9 cellular contexts compared by ENCODE assay signal in the genomic region with DNA sequence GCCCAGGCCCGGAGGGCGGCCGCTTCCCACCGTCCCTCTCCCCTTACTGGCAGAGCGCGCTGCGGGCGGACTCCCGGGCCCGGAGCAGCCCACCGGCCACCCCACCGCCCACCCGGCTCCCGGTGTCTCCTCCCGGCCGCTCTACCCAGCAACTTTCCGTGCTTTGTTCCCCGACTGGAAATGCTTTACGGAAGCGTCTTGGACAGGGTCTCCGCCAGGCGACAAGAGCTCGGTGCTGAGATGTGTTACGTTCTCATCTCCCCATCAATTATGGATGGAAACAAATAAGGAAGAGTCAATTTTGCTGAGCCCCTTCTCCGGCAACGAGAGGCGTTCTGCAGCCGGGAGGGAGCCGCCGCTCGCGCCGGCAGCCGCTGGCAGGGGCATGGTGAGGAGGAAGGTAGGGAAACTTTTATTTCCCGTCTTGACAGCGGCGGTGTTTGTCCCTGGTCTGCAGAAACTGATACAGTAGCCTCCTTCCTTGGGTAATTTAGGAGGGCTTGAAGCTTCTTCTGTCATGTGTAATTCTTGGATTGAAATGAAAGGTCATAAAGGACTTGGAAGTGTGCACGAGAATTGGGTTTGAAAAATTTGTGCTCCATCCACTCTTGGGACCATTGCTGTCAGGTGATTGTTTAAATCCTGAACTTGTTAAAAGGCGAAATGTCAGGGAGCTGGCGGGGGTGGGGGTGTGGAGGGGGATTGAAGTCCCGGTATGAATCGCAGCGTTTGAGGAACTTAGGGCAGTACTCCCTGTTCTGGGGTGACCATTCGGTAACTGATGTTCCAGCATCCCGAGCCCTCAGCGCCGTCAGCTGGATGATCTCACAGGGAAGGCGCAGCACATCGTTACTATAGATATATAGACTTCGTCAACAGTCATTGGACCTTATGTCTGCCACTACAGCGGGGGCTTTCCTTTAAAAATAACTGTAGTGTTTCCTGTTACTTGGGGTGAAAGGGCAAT. TPM values are rescaled to one million over a fixed set of nuclear protein-coding genes. Genes with fewer than 3 reads are reported as not detected.
DNase-seq lines count a peak whose midpoint lies in the region; ATAC-seq and TF ChIP-seq lines count a peak whose summit lies in the region.
"Had no signal": no experiment of that assay in that cellular context is flagged by ENCODE, and none has a peak within 500 bp of the region (broad histone marks: within the 10 kb centered on the region; RNA-seq: fewer than 3 reads in every experiment).

No MANE protein-coding gene starts in this region.

- TF ChIP-seq CTCF in AG04449 (IDR thresholded peaks at IDR 0.05; ENCODE audit: insufficient read depth, low read length, missing control alignments) (no peak), nephron (IDR thresholded peaks at IDR 0.05; ENCODE audit: unreplicated experiment in 3 of 3) (no peak)

- in situ Hi-C loops in KBM-7 (cut with MboI; ENCODE audit: low pct_unique_long_range_greater_than_20kb, low sequenced_read_pairs): no loop called here

- CTCF ChIA-PET in AG04449 (lab: Yijun Ruan, JAX): interaction anchor here (1.1 to 2.4 kb wide), 8 partner anchors 8 to 523 kb away, joined by 3 to 13 read pairs (median 4); no protein-coding TSS in a partner anchor

- H3K9me3 Mint-ChIP-seq in nephron (no peaks in the 10 kb centered on the region), immature natural killer cell (peaks cover 0 to 8% (median under 1%) of the 10 kb centered on the region in 6 donors)

- H3K4me1 Mint-ChIP-seq in nephron: peaks cover 59% of the 10 kb centered on the region
- H3K4me1 Mint-ChIP-seq in immature natural killer cell: peaks cover 2 to 6% of the 10 kb centered on the region in 2 donors

- DNase-seq in AG04449 (ENCODE audit: low read depth, low spot score) (no peak), NCI-H69 (lab: John Stamatoyannopoulos, UW) (peak; percentile 79), fibroblast of peridontal ligament (ENCODE audit: extremely low read depth) (peak; percentile 47), A172 (ENCODE audit: low spot score) (no peak), immature natural killer cell (no peak), KBM-7 (no peak)
- DNase-seq: naive thymus-derived CD8-positive, alpha-beta T cell had no signal

- H3K27ac Mint-ChIP-seq in nephron (peak overlapping the region; percentile 97 to 98 (median 97)), immature natural killer cell (no peak overlapping the region)
- H3K27ac Mint-ChIP-seq: naive thymus-derived CD8-positive, alpha-beta T cell had no signal

- peaks cover 17% of the 10 kb centered on the region for H3K27me3 Mint-ChIP-seq in nephron (ENCODE audit: low read depth)
- peaks cover 18 to 27% (median 18%) of the 10 kb centered on the region in 3 donors for H3K27me3 Mint-ChIP-seq in immature natural killer cell (ENCODE audit: low read depth in 3 of 3)

- H3K36me3 Mint-ChIP-seq in nephron (ENCODE audit: low read depth): no peaks in the 10 kb centered on the region
- peaks cover 0 to 4% (median 0%) of the 10 kb centered on the region in 3 donors for H3K36me3 Mint-ChIP-seq in immature natural killer cell

- H3K4me3 Mint-ChIP-seq in nephron: peak overlapping the region; percentile 89 to 99 (median 99)
- peak overlapping the region in 1 of 5 donors; percentile 35 for H3K4me3 Mint-ChIP-seq in immature natural killer cell
- H3K4me3 Mint-ChIP-seq: naive thymus-derived CD8-positive, alpha-beta T cell had no signal

- POLR2A ChIA-PET in AG04449 (lab: Yijun Ruan, JAX): no interaction called here

- ATAC-seq in GM19455 (IDR thresholded peaks at IDR 0.05; ENCODE audit: unreplicated experiment): no peak
- ATAC-seq: naive thymus-derived CD8-positive, alpha-beta T cell had no signal

- H3K4me3 ChIP-seq in AG04449 (ENCODE audit: low read depth, low read length): peak overlapping the region; percentile 70

RNA-seq across cellular contexts. Expression of a gene that starts 1.5 kb away (rescaled TPM):
- not detected in 2 replicates for total RNA-seq in A172 (2014; rRNA removed; shearing (Covaris generic))
- polyA plus RNA-seq in immature natural killer cell: not detected
- total RNA-seq: naive thymus-derived CD8-positive, alpha-beta T cell had no signal
- polyA plus RNA-seq: naive thymus-derived CD8-positive, alpha-beta T cell had no signal

Comparison
In these comparisons a context has a peak if more than half of its experiments do, and no peak if none do; other contexts are left out.
1. DNase-seq: peak in NCI-H69 (single experiment) and fibroblast of peridontal ligament (single experiment); none in AG04449 (single experiment), A172 (single experiment), immature natural killer cell (0 of 3) and KBM-7 (single experiment).
2. H3K27ac Mint-ChIP-seq: peak in nephron (3 of 3); none in immature natural killer cell (0 of 6).